Comparison of ENCODE assay signal across 1 cellular context in the genomic region with DNA sequence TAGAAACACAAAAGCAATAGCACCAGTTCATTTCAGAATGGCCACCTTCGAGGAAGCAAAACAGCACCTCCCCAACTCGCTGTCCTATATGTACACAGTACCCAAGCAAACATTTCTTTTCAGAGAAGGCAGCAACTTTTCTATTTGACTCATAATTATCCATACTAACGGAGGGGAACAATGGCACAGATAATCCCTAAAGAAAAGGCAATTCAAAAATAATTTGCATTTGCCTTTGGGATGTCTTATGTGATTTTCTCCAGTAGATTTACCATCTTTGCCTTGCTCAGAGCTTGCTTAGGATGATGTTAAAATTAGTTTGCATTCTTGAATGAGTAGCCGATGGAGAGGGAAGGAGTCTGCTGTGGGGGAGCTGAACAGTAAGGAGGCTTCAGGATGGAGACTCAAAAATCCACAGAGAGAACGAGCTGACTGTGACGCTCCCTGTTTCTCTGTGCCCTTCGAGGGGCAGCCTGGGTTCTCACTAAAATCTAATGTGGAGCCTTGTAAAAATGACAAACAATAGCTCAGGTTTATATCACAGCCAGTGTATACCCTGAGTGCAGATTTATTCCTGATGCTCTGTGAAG.
TF ChIP-seq lines count a peak whose summit lies in the region.

No MANE protein-coding gene starts in this region.

TF ChIP-seq in HepG2, 621 proteins besides CTCF, POLR2A, EP300 and RAD21 (continued from another document):
- TF ChIP-seq CC2D1A (CRISPR knock-in tag; IDR thresholded peaks at IDR 0.05) = no peak
- no peak for TF ChIP-seq SAFB2 (CRISPR knock-in tag; IDR thresholded peaks at IDR 0.05; ENCODE audit: borderline replicate concordance, low read depth)
- no peak for TF ChIP-seq SETDB1 (CRISPR knock-in tag; IDR thresholded peaks at IDR 0.05; ENCODE audit: borderline replicate concordance)
TF ChIP-seq in HepG2: peak in this region for 0.
